ENCODE assay signal across 14 cellular contexts in the genomic region with DNA sequence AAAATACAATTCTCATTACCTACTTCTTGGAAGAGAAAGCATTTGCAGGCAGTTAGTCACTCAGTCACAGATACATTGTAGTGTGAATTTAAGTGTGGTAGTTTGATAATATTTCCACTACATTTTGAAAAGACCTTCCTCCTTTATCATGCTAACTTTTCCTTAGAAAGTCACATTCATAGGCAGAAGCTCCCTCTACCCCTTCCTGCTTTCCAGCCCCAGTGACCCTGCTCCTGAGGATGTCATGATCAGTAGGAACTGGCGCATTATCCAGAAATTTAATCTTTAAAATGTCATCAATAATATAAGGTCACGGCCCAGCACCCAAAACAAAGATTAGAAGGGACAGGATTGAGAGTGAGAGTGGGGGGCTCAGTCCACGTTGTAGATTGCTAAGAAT.
DNase-seq lines count a peak whose midpoint lies in the region; ATAC-seq and TF ChIP-seq lines count a peak whose summit lies in the region.
"Had no signal": no experiment of that assay in that cellular context is flagged by ENCODE, and none has a peak within 500 bp of the region (broad histone marks: within the 10 kb centered on the region; RNA-seq: fewer than 3 reads in every experiment).

No MANE protein-coding gene starts in this region.

- no CpG with 5 or more reads among the region's 3 CpGs for WGBS in H9 (ENCODE audit: extremely low coverage, insufficient read length, low lambda C conversion rate)
- no CpG with 5 or more reads among the region's 3 CpGs for WGBS in neuronal stem cell (ENCODE audit: extremely low coverage in 2 of 2, insufficient read length in 2 of 2, insufficient replicate concordance in 1 of 2), 2 donors
- WGBS in psoas muscle, 3 donors = 72 to 82% (median 79%) methylated on average over 3 of the region's 3 CpGs

- CTCF ChIA-PET in WTC11 (lab: Charles Lee) = no interaction called here

- H2AK5ac ChIP-seq in H9 (ENCODE audit: insufficient read length, low read length) (no peak overlapping the region), neuronal stem cell (ENCODE audit: low read depth, low read length) (no peak overlapping the region)

- no peak overlapping the region for H2BK20ac ChIP-seq in H9 (ENCODE audit: low read depth, low read length, poor library complexity, severe bottlenecking)

- H3K4me1 Mint-ChIP-seq in H9 = peaks cover 26 to 39% of the 10 kb centered on the region in 2 experiments
- peaks cover 45% of the 10 kb centered on the region for H3K4me1 Mint-ChIP-seq in WTC11

- no peak overlapping the region for H3K56ac ChIP-seq in H9 (ENCODE audit: insufficient read length, low read depth, low read length)

- no peak overlapping the region for H3K23ac ChIP-seq in H9 (ENCODE audit: insufficient read length, low read depth, low read length)
- H3K23ac ChIP-seq in neuronal stem cell (ENCODE audit: low read depth, low read length, poor library complexity) = no peak overlapping the region

- H3K27ac Mint-ChIP-seq in H9 (peak overlapping the region; percentile 74 to 97 (median 83); a peak in 6 of 7 replicates), WTC11 (peak overlapping the region; percentile 98)
- H3K27ac Mint-ChIP-seq: CD4-positive, alpha-beta T cell had no signal

- H3K27me3 Mint-ChIP-seq in H9 (ENCODE audit: low read depth) = no peaks in the 10 kb centered on the region
- no peaks in the 10 kb centered on the region for H3K27me3 Mint-ChIP-seq in WTC11 (ENCODE audit: low read depth)
- H3K27me3 Mint-ChIP-seq: CD4-positive, alpha-beta T cell had no signal

- H3K9me3 ChIP-seq in H9 (ENCODE audit: control insufficient read depth, low read depth, low read length) (no peaks in the 10 kb centered on the region), iPS-18c (ENCODE audit: control insufficient read depth, insufficient read depth, low read length) (no peaks in the 10 kb centered on the region), neuronal stem cell (replicated peaks in 1 of 2; ENCODE audit: control insufficient read depth in 2 of 2, insufficient read depth in 1 of 2, low read depth in 1 of 2, low read length in 2 of 2) (no peaks in the 10 kb centered on the region), psoas muscle (no peaks in the 10 kb centered on the region)
- H3K9me3 ChIP-seq: Caco-2 had no signal

- DNase-seq in H9 (no peak), WTC11 (ENCODE audit: low spot score) (no peak), neuronal stem cell (ENCODE audit: low spot score) (no peak), amygdala (lab: John Stamatoyannopoulos, UW) (no peak), NCI-H1105 treated with DMSO at 0.1 percent for 48 hours (lab: John Stamatoyannopoulos, UW) (no peak), psoas muscle (no peak)
- DNase-seq: ACHN; Caco-2; CD4-positive, alpha-beta T cell; HCEC 1CT; IMR-90 had no signal

- POLR2A ChIA-PET in WTC11 (lab: Charles Lee) = no interaction called here

- H3K79me2 ChIP-seq in H9 (ENCODE audit: insufficient read depth, low read length) = no peaks in the 10 kb centered on the region

- TF ChIP-seq CTCF in H9 (conservative IDR thresholded peaks at IDR 0.05) (no peak), WTC11 (IDR thresholded peaks at IDR 0.05) (no peak), psoas muscle (IDR thresholded peaks at IDR 0.05) (no peak)

- H3K9ac ChIP-seq in H9 (ENCODE audit: extremely low read depth, insufficient read length, low read length) (no peak overlapping the region), neuronal stem cell (ENCODE audit: low read depth, low read length, poor library complexity) (no peak overlapping the region)

- no peak overlapping the region for H3K4ac ChIP-seq in H9 (ENCODE audit: low read depth, low read length)
- H3K4ac ChIP-seq in neuronal stem cell (ENCODE audit: low read length) = no peak overlapping the region

- H4K20me1 ChIP-seq in H9 (ENCODE audit: control insufficient read depth, insufficient read depth, insufficient read length) = no peaks in the 10 kb centered on the region

- H2BK5ac ChIP-seq in H9 (ENCODE audit: insufficient read length, low read length) (no peak overlapping the region), neuronal stem cell (ENCODE audit: low read length) (no peak overlapping the region)

- H3T11ph ChIP-seq in H9 (ENCODE audit: low read length) = no peak overlapping the region

- H4K91ac ChIP-seq in H9 (ENCODE audit: insufficient read length, low read depth, low read length) = no peak overlapping the region
- no peak overlapping the region for H4K91ac ChIP-seq in neuronal stem cell (ENCODE audit: low read depth, low read length, poor library complexity)

- H3K79me1 ChIP-seq in H9 (ENCODE audit: insufficient read depth, low read depth, low read length, poor library complexity, severe bottlenecking) (no peaks in the 10 kb centered on the region), neuronal stem cell (ENCODE audit: low read depth, low read length) (no peaks in the 10 kb centered on the region)

- H4K5ac ChIP-seq in H9 (ENCODE audit: insufficient read length, low read depth, low read length) = no peak overlapping the region

- no peak overlapping the region for H3K4me2 ChIP-seq in H9 (ENCODE audit: insufficient read depth, insufficient read length, low read length)
- H3K4me2 ChIP-seq in neuronal stem cell (ENCODE audit: insufficient read depth, low read length, poor library complexity, severe bottlenecking) = no peak overlapping the region

- peak; percentile 60 for ATAC-seq in WTC11
- no peak for ATAC-seq in psoas muscle
- ATAC-seq: K562 had no signal

- peaks cover 8% of the 10 kb centered on the region; the same call in 1 of the 2 replicates for H3K4me1 ChIP-seq in H9 (ENCODE audit: insufficient read depth, low read length)
- H3K4me1 ChIP-seq in neuronal stem cell (ENCODE audit: control insufficient read depth in 2 of 2, insufficient read depth in 1 of 2, low read depth in 1 of 2, low read length in 2 of 2) = peaks cover 2 to 11% of the 10 kb centered on the region in 2 donors
- no peaks in the 10 kb centered on the region for H3K4me1 ChIP-seq in psoas muscle
- H3K4me1 ChIP-seq: Caco-2 had no signal

- intact Hi-C loops in psoas muscle (cut with DNase I) = no loop called here

- H3K18ac ChIP-seq in H9 (ENCODE audit: insufficient read length, low read depth, low read length) = peak overlapping the region; percentile 72
- no peak overlapping the region for H3K18ac ChIP-seq in neuronal stem cell (ENCODE audit: low read length)

- H3K4me3 Mint-ChIP-seq in H9 (no peak overlapping the region), WTC11 (no peak overlapping the region)
- H3K4me3 Mint-ChIP-seq: CD4-positive, alpha-beta T cell had no signal

- H3K9me3 Mint-ChIP-seq in H9 (no peaks in the 10 kb centered on the region; a peak in 1 of 5 replicates), WTC11 (peaks cover 7% of the 10 kb centered on the region)

- H3K36me3 ChIP-seq in neuronal stem cell (replicated peaks in 1 of 2; ENCODE audit: control insufficient read depth in 2 of 2, insufficient read depth in 2 of 2, low read length in 2 of 2) (no peaks in the 10 kb centered on the region), psoas muscle (ENCODE audit: insufficient read depth in 1 of 2, low read depth in 1 of 2) (no peaks in the 10 kb centered on the region)

- H3K14ac ChIP-seq in H9 (ENCODE audit: insufficient read depth, low read length) (peak overlapping the region; percentile 56; the same call in 1 of the 2 replicates), neuronal stem cell (ENCODE audit: low read length) (no peak overlapping the region)

- H4K8ac ChIP-seq in H9 (replicated peaks; ENCODE audit: insufficient read length, low read depth, low read length) (no peak overlapping the region), neuronal stem cell (ENCODE audit: low read depth, low read length) (no peak overlapping the region)

- H3K23me2 ChIP-seq in H9 (ENCODE audit: insufficient read length, low read depth, low read length, poor library complexity, severe bottlenecking) = no peaks in the 10 kb centered on the region

- 0 out of 2 replicates have a peak overlapping the region, but pooled peaks have one; percentile 2 for H3K4me3 ChIP-seq in iPS-18c (ENCODE audit: insufficient read depth, low read depth, low read length)
- no peak overlapping the region for H3K4me3 ChIP-seq in neuronal stem cell (ENCODE audit: low read length in 2 of 2)
- H3K4me3 ChIP-seq in psoas muscle = no peak overlapping the region
- H3K4me3 ChIP-seq: K562 had no signal

- H2BK12ac ChIP-seq in H9 (ENCODE audit: insufficient read length, low read depth, low read length) (no peak overlapping the region), neuronal stem cell (ENCODE audit: low read length) (no peak overlapping the region)

- H3K36me3 Mint-ChIP-seq in H9 (ENCODE audit: insufficient read depth in 1 of 3, low read depth in 3 of 3) (no peaks in the 10 kb centered on the region; a peak in 1 of 7 replicates), WTC11 (no peaks in the 10 kb centered on the region; the same call in 1 of the 2 replicates)

- H2BK120ac ChIP-seq in H9 (ENCODE audit: low read depth, low read length, poor library complexity, severe bottlenecking) (no peak overlapping the region), neuronal stem cell (ENCODE audit: low read depth, low read length) (no peak overlapping the region)

- H2AFZ ChIP-seq in H9 (ENCODE audit: low read length) (no peak overlapping the region), neuronal stem cell (ENCODE audit: low read length) (peak overlapping the region; percentile 61)

- H3K27me3 ChIP-seq in H9 (ENCODE audit: insufficient read depth, low read length) (no peaks in the 10 kb centered on the region), neuronal stem cell (ENCODE audit: control insufficient read depth in 3 of 3, insufficient read depth in 3 of 3, low read depth in 1 of 3, low read length in 3 of 3) (no peaks in the 10 kb centered on the region), psoas muscle (ENCODE audit: insufficient read depth in 3 of 3, low read length in 2 of 3) (no peaks in the 10 kb centered on the region)

- H2BK15ac ChIP-seq in H9 (ENCODE audit: low read depth, low read length) (no peak overlapping the region), neuronal stem cell (ENCODE audit: low read length) (no peak overlapping the region)

- H3K27ac ChIP-seq in H9 (ENCODE audit: insufficient read length, low read depth, low read length) = peak overlapping the region; percentile 87
- no peak overlapping the region for H3K27ac ChIP-seq in neuronal stem cell (replicated peaks; ENCODE audit: low read length)
- H3K27ac ChIP-seq in psoas muscle = no peak overlapping the region
- H3K27ac ChIP-seq: C4-2B had no signal

TF ChIP-seq in WTC11, 78 proteins besides CTCF, POLR2A, EP300 and RAD21 (continues in another document):
- TF ChIP-seq TEAD4 (CRISPR knock-in tag; IDR thresholded peaks at IDR 0.05) = no peak
- no peak for TF ChIP-seq OVOL2 (CRISPR knock-in tag; IDR thresholded peaks at IDR 0.05; ENCODE audit: borderline replicate concordance)
- TF ChIP-seq IRF2 (CRISPR knock-in tag; IDR thresholded peaks at IDR 0.05; ENCODE audit: borderline replicate concordance, low read depth) = no peak
